Comparison of ENCODE assay signal across 8 cellular contexts in genomic region chr14:92105845-92106094, GRCh38. TPM values are rescaled to one million over a fixed set of nuclear protein-coding genes. Genes with fewer than 3 reads are reported as not detected.
DNase-seq lines count a peak whose midpoint lies in the region; ATAC-seq and TF ChIP-seq lines count a peak whose summit lies in the region.

No MANE protein-coding gene starts in this region.

- peaks cover 2% of the 10 kb centered on the region for H3K27me3 Mint-ChIP-seq in activated T-cell treated with anti-CD3 and anti-CD28 coated beads, Interleukin-2, amount 50 U/mL, for 4 hours (ENCODE audit: low read depth)

- H3K79me2 ChIP-seq in mammary epithelial cell (ENCODE audit: insufficient read depth, low read length), result peaks cover 44% of the 10 kb centered on the region

- no peaks in the 10 kb centered on the region for H3K9me3 Mint-ChIP-seq in activated T-cell treated with anti-CD3 and anti-CD28 coated beads, Interleukin-2, amount 50 U/mL, for 4 hours

- CTCF ChIA-PET in mammary epithelial cell (lab: Charles Lee; ENCODE audit: low non-redundant PET), result no interaction called here

- dilution Hi-C loops in mammary epithelial cell (cut with HindIII; ENCODE audit: low sequenced_read_pairs), result no loop called here

- H3K4me1 Mint-ChIP-seq in activated T-cell treated with anti-CD3 and anti-CD28 coated beads, Interleukin-2, amount 50 U/mL, for 4 hours (ENCODE audit: low read depth), result peaks cover 50% of the 10 kb centered on the region

- H3K27me3 ChIP-seq in mammary epithelial cell (ENCODE audit: insufficient read depth, low read length) (no peaks in the 10 kb centered on the region), subcutaneous abdominal adipose tissue (ENCODE audit: control insufficient read depth in 5 of 5, insufficient read depth in 4 of 5, low read length in 5 of 5) (no peaks in the 10 kb centered on the region)

- DNase-seq in activated T-cell treated with anti-CD3 and anti-CD28 coated beads, Interleukin-2, amount 50 U/mL, for 4 hours, result no peak
- DNase-seq in activated T-cell treated with anti-CD3 and anti-CD28 coated beads, Interleukin-2, amount 50 U/mL, for 1 hour, result no peak
- DNase-seq in NOMO-1 treated with DMSO at 0.1 percent for 48 hours (lab: John Stamatoyannopoulos, UW; ENCODE audit: unreplicated experiment) (peak; percentile 50), mammary epithelial cell (no peak), kidney tubule cell (ENCODE audit: low spot score) (peak; percentile 41), NCI-H1436 treated with DMSO at 0.1 percent for 48 hours (lab: John Stamatoyannopoulos, UW) (no peak)

- WGBS in mammary epithelial cell (ENCODE audit: low coverage, missing lambda C conversion rate), result 0% methylated on average over 11 of the region's 12 CpGs

- H3K4me3 ChIP-seq in mammary epithelial cell (replicated peaks in 1 of 3; ENCODE audit: insufficient read depth in 1 of 3, low read depth in 2 of 3, low read length in 3 of 3) (peak overlapping the region; percentile 66 to 71 (median 70)), subcutaneous abdominal adipose tissue (ENCODE audit: low read depth in 1 of 5, low read length in 5 of 5) (peak overlapping the region; percentile 78 to 96 (median 90))

- peak overlapping the region; percentile 96 for H2AFZ ChIP-seq in mammary epithelial cell (ENCODE audit: low read depth, low read length)

- H4K20me1 ChIP-seq in mammary epithelial cell (ENCODE audit: insufficient read depth, low read length), result no peaks in the 10 kb centered on the region

- peak overlapping the region; percentile 93 for H3K4me2 ChIP-seq in mammary epithelial cell (ENCODE audit: insufficient read depth, low read depth, low read length)

- no peak for TF ChIP-seq CTCF in mammary epithelial cell (conservative IDR thresholded peaks at IDR 0.05 in 1 of 2, IDR thresholded peaks at IDR 0.05 in 1 of 2; ENCODE audit: extremely low read depth in 1 of 2, insufficient read depth in 1 of 2, low read depth in 1 of 2, low read length in 2 of 2)

- in situ Hi-C loops in mammary epithelial cell (cut with MboI; ENCODE audit: low sequenced_read_pairs in 2 of 2), result loop anchor here in 1 of 2 donors (25.0 kb wide), 1 partner anchor 682 kb away; the partner anchor contains the start of gene GOLGA5

- peaks cover 5% of the 10 kb centered on the region for H3K4me1 ChIP-seq in mammary epithelial cell (ENCODE audit: insufficient read depth, low read length)
- H3K4me1 ChIP-seq in subcutaneous abdominal adipose tissue (ENCODE audit: control insufficient read depth in 5 of 5, insufficient read depth in 5 of 5, low read length in 5 of 5), result peaks cover 6 to 27% (median 16%) of the 10 kb centered on the region in 5 donors

- intact Hi-C loops in mammary epithelial cell (cut with micrococcal nuclease), result loop anchor here (1.0 kb wide), 2 partner anchors 16 to 65 kb away; partner anchors contain the start of genes CPSF2, NDUFB1 and TRIP11

- no TSS peak for BruUV-seq in mammary epithelial cell (replicated peaks; lab: Mats Ljungman, UMichigan)

- ATAC-seq in activated T-cell treated with anti-CD3 and anti-CD28 coated beads, Interleukin-2, amount 50 U/mL, for 4 hours, result peak; percentile 4 to 8
- ATAC-seq in HG02642 (IDR thresholded peaks at IDR 0.05; ENCODE audit: poor library complexity, unreplicated experiment), result peak; percentile 14

- H3K36me3 ChIP-seq in mammary epithelial cell (ENCODE audit: insufficient read depth, low read length) (no peaks in the 10 kb centered on the region), subcutaneous abdominal adipose tissue (ENCODE audit: control insufficient read depth in 5 of 5, insufficient read depth in 5 of 5, low read length in 5 of 5) (no peaks in the 10 kb centered on the region)

- peak overlapping the region; percentile 90 for H3K27ac ChIP-seq in mammary epithelial cell (ENCODE audit: insufficient read depth, low read depth, low read length)
- H3K27ac ChIP-seq in subcutaneous abdominal adipose tissue (ENCODE audit: low read depth, low read length), result peak overlapping the region; percentile 96

- no peaks in the 10 kb centered on the region for H3K9me3 ChIP-seq in mammary epithelial cell (replicated peaks; ENCODE audit: insufficient read depth, low read length)
- H3K9me3 ChIP-seq in subcutaneous abdominal adipose tissue (ENCODE audit: control insufficient read depth in 5 of 5, low read length in 5 of 5), result no peaks in the 10 kb centered on the region

- no peaks in the 10 kb centered on the region for H3K36me3 Mint-ChIP-seq in activated T-cell treated with anti-CD3 and anti-CD28 coated beads, Interleukin-2, amount 50 U/mL, for 4 hours (ENCODE audit: insufficient read depth)

- H3K9ac ChIP-seq in mammary epithelial cell (ENCODE audit: insufficient read depth, low read length), result peak overlapping the region; percentile 97
- peak overlapping the region; percentile 71 to 83 (median 73) for H3K9ac ChIP-seq in subcutaneous abdominal adipose tissue (ENCODE audit: low read length in 5 of 5)

- peak overlapping the region; percentile 94 for H3K4me3 Mint-ChIP-seq in activated T-cell treated with anti-CD3 and anti-CD28 coated beads, Interleukin-2, amount 50 U/mL, for 4 hours

RNA-seq across cellular contexts. Expression of gene ATXN3, which starts 0.6 kb away (rescaled TPM):
- total RNA-seq in activated T-cell treated with anti-CD3 and anti-CD28 coated beads, Interleukin-2, amount 50 U/mL, for 4 hours, result 10 to 100 TPM; 20.3 to 25.8 (median 24.1) TPM
- total RNA-seq in mammary epithelial cell, result 10 to 100 TPM; 21.8 to 25.5 TPM
- 12.7 TPM for polyA plus RNA-seq in mammary epithelial cell
- polyA minus RNA-seq in mammary epithelial cell, result 13.6 TPM

RNA-seq across cellular contexts. Expression of gene NDUFB1, which starts 15.7 kb away (rescaled TPM):
- 10 to 100 TPM; 74.3 to 86.8 (median 82.5) TPM for total RNA-seq in activated T-cell treated with anti-CD3 and anti-CD28 coated beads, Interleukin-2, amount 50 U/mL, for 4 hours
- 100 to 1,000 TPM in 1 of 2 donors, 10 to 100 TPM in 1; 79.9 to 110 TPM for total RNA-seq in mammary epithelial cell
- 192 TPM for polyA plus RNA-seq in mammary epithelial cell
- polyA minus RNA-seq in mammary epithelial cell, result 160 TPM

RNA-seq across cellular contexts. Expression of gene CPSF2, which starts 16.0 kb away (rescaled TPM):
- total RNA-seq in activated T-cell treated with anti-CD3 and anti-CD28 coated beads, Interleukin-2, amount 50 U/mL, for 4 hours, result 10 to 100 TPM; 85.2 to 92.0 (median 88.9) TPM
- 10 to 100 TPM; 33.7 to 85.5 TPM for total RNA-seq in mammary epithelial cell
- polyA plus RNA-seq in mammary epithelial cell, result 22.1 TPM
- 30.5 TPM for polyA minus RNA-seq in mammary epithelial cell

Comparison
In these comparisons a context has a peak if more than half of its experiments do, and no peak if none do; other contexts are left out.
1. DNase-seq: peak in NOMO-1 treated with DMSO at 0.1 percent for 48 hours (single experiment) and kidney tubule cell (single experiment); none in activated T-cell treated with anti-CD3 and anti-CD28 coated beads, Interleukin-2, amount 50 U/mL, for 4 hours (single experiment), activated T-cell treated with anti-CD3 and anti-CD28 coated beads, Interleukin-2, amount 50 U/mL, for 1 hour (single experiment), mammary epithelial cell (single experiment) and NCI-H1436 treated with DMSO at 0.1 percent for 48 hours (single experiment).